Comparison of ENCODE assay signal across 15 cellular contexts in the genomic region with DNA sequence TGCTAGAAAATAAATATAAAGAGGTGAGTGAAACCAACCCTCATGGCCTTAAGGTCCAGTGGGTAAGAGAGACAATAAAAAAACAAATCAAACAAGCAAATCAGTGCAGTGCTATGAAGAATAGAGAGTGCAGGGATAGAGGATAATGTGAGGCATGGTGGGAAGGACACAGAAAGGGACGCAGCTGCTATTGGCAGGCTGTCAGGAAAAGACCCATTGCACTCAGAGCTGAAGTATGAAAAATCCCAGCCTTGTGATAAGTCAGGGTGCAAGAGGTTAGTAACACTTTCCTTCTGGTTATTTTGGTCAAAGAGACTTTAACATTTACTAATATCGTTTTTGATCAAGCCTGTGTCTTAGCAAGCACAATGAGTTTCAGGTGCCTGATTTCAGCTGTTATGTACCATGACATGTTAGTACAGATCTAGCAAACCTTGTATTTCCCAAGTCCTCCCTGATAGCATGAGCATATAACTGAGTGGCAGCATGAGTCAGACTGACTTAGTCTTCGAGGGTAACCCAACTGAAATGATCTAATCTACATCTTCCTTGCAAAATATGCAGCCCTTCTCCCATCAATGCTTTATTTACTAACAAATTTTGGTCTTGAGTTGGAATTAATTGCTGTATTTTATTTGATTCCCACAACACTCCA. TPM values are rescaled to one million over a fixed set of nuclear protein-coding genes. Genes with fewer than 3 reads are reported as not detected.
DNase-seq lines count a peak whose midpoint lies in the region; ATAC-seq, FAIRE-seq and TF ChIP-seq lines count a peak whose summit lies in the region.
"Had no signal": no experiment of that assay in that cellular context is flagged by ENCODE, and none has a peak within 500 bp of the region (broad histone marks: within the 10 kb centered on the region; RNA-seq: fewer than 3 reads in every experiment).

No MANE protein-coding gene starts in this region.

- H3K4me1 Mint-ChIP-seq in astrocyte (ENCODE audit: low read depth, unreplicated experiment): peaks cover 30% of the 10 kb centered on the region

- H3K9me3 ChIP-seq in astrocyte (ENCODE audit: insufficient read depth, low read depth, low read length): no peaks in the 10 kb centered on the region
- H3K9me3 ChIP-seq: mucosa of descending colon had no signal

- no peaks in the 10 kb centered on the region for H3K27me3 ChIP-seq in astrocyte (ENCODE audit: insufficient read depth, low read length)

- H3K4me3 ChIP-seq in astrocyte (ENCODE audit: insufficient read depth, low read depth, low read length): no peak overlapping the region
- H3K4me3 ChIP-seq: mucosa of descending colon had no signal

- H3K36me3 ChIP-seq in astrocyte (ENCODE audit: insufficient read depth, low read length): no peaks in the 10 kb centered on the region

- intact Hi-C loops in cardiac septum (cut with DNase I): no loop called here

- H3K27ac Mint-ChIP-seq in astrocyte (ENCODE audit: unreplicated experiment): peak overlapping the region; percentile 83

- no peaks in the 10 kb centered on the region for H4K20me1 ChIP-seq in astrocyte (ENCODE audit: insufficient read depth, low read length)

- no peak overlapping the region for H3K9ac ChIP-seq in astrocyte (ENCODE audit: low read length)

- no peaks in the 10 kb centered on the region for H3K36me3 Mint-ChIP-seq in astrocyte (ENCODE audit: low read depth, unreplicated experiment)

- no peak overlapping the region for H3K27ac ChIP-seq in astrocyte (ENCODE audit: low read depth, low read length)

- DNase-seq in EH (ENCODE audit: low read depth) (peak; percentile 67), astrocyte (ENCODE audit: low read depth) (peak; percentile 58), kidney tubule cell (ENCODE audit: low spot score) (peak; percentile 62), cardiac septum (ENCODE audit: low spot score) (no peak)
- no peak for DNase-seq in stimulated activated CD4-positive, alpha-beta T cell treated with anti-CD3 and anti-CD28 coated beads, Interleukin-2, amount 100 ng/mL, for 24 hours
- DNase-seq: amygdala; mucosa of descending colon; NCI-H2081; stimulated activated CD4-positive, alpha-beta T cell treated with anti-CD3 and anti-CD28 coated beads, Interleukin-4, amount 100 ng/mL, for 1 hour; T1000 had no signal

- H2AFZ ChIP-seq in astrocyte (ENCODE audit: low read depth, low read length): no peak overlapping the region

- TF ChIP-seq CTCF in astrocyte (IDR thresholded peaks at IDR 0.05; ENCODE audit: insufficient read depth, low read depth, low read length): no peak

- FAIRE-seq in astrocyte (lab: Jason Lieb, UNC): no peak
- FAIRE-seq: HepG2 had no signal

- no peaks in the 10 kb centered on the region for H3K27me3 Mint-ChIP-seq in astrocyte (ENCODE audit: low read depth, unreplicated experiment)

- peak overlapping the region; percentile 44 for H3K4me2 ChIP-seq in astrocyte (ENCODE audit: low read length)

- H3K4me1 ChIP-seq in astrocyte (ENCODE audit: insufficient read depth, low read length): peaks cover 34% of the 10 kb centered on the region

- no peaks in the 10 kb centered on the region for H3K9me3 Mint-ChIP-seq in astrocyte (ENCODE audit: unreplicated experiment)

- no peak overlapping the region for H3K4me3 Mint-ChIP-seq in astrocyte (ENCODE audit: unreplicated experiment)

- ATAC-seq in HG02885 (IDR thresholded peaks at IDR 0.05; ENCODE audit: poor library complexity, unreplicated experiment): peak; percentile 49
- ATAC-seq in GM18907 (IDR thresholded peaks at IDR 0.05; ENCODE audit: unreplicated experiment): no peak
- ATAC-seq in GM18873 (IDR thresholded peaks at IDR 0.05; ENCODE audit: low FRiP score, unreplicated experiment): no peak
- ATAC-seq: HepG2, mucosa of descending colon had no signal

- no peaks in the 10 kb centered on the region for H3K79me2 ChIP-seq in astrocyte (ENCODE audit: insufficient read depth, low read length)

RNA-seq across cellular contexts. Expression of a gene that starts 31.7 kb away (rescaled TPM):
- 16.6 and 22.6 TPM in 2 replicates for total RNA-seq in astrocyte
- total RNA-seq in cardiac septum: 5.7 TPM

RNA-seq across cellular contexts. Expression of a gene that starts 31.7 kb away (rescaled TPM):
- total RNA-seq in astrocyte (12.0 and 16.9 TPM in 2 replicates), cardiac septum (5.7 TPM)

RNA-seq across cellular contexts. Expression of a gene that starts 43.6 kb away (rescaled TPM):
- not detected in 2 replicates for total RNA-seq in astrocyte
- not detected for total RNA-seq in cardiac septum
- total RNA-seq: HepG2, pulmonary artery endothelial cell had no signal

Comparison
In these comparisons a context has a peak if more than half of its experiments do, and no peak if none do; other contexts are left out.
1. DNase-seq: peak in EH (single experiment), astrocyte (single experiment) and kidney tubule cell (single experiment); none in stimulated activated CD4-positive, alpha-beta T cell treated with anti-CD3 and anti-CD28 coated beads, Interleukin-2, amount 100 ng/mL, for 24 hours (0 of 2) and cardiac septum (single experiment).